Comparison of ENCODE assay signal across 7 cellular contexts in genomic region chr10:130519791-130520190, GRCh38.
"Had no signal": no experiment of that assay in that cellular context is flagged by ENCODE, and none has a peak within 500 bp of the region (broad histone marks: within the 10 kb centered on the region; RNA-seq: fewer than 3 reads in every experiment).

No MANE protein-coding gene starts in this region.

- FAIRE-seq: H1, HepG2 had no signal

- H3K4me2 ChIP-seq: GM23338 had no signal

- H3K4me3 ChIP-seq: GM23338, HAP-1 had no signal

- H3K9me3 ChIP-seq: HAP-1 had no signal

- DNase-seq: H7, HFFc6 had no signal

- H3K27ac ChIP-seq: HL-60 had no signal

- H3K36me3 ChIP-seq: HAP-1 had no signal

- H3K4me1 ChIP-seq: HAP-1 had no signal

- H2AFZ ChIP-seq: GM23338 had no signal
